ENCODE assay signal across 17 cellular contexts in genomic region chr10:14595526-14596182, GRCh38.
DNase-seq lines count a peak whose midpoint lies in the region; ATAC-seq, FAIRE-seq and TF ChIP-seq lines count a peak whose summit lies in the region.
"Had no signal": no experiment of that assay in that cellular context is flagged by ENCODE, and none has a peak within 500 bp of the region (broad histone marks: within the 10 kb centered on the region; RNA-seq: fewer than 3 reads in every experiment).

No MANE protein-coding gene starts in this region.

- no peak overlapping the region for H3K4me2 ChIP-seq in A549

- H3K27me3 Mint-ChIP-seq in CD4-positive, alpha-beta T cell: no peaks in the 10 kb centered on the region
- no peaks in the 10 kb centered on the region for H3K27me3 Mint-ChIP-seq in activated CD4-positive, alpha-beta memory T cell treated with anti-CD3 and anti-CD28 coated beads, Interleukin-2, amount 10 ng/mL, durations not matched to agents 7 days and 5 days
- H3K27me3 Mint-ChIP-seq in naive B cell: no peaks in the 10 kb centered on the region

- DNase-seq in A549 (ENCODE audit: low read depth in 1 of 2, low spot score in 1 of 2) (no peak), naive B cell (no peak)
- no peak for DNase-seq in CD4-positive, alpha-beta T cell
- DNase-seq in activated CD4-positive, alpha-beta memory T cell treated with anti-CD3 and anti-CD28 coated beads, Interleukin-2, amount 10 ng/mL, durations not matched to agents 7 days and 5 days: no peak
- DNase-seq: activated T-cell treated with anti-CD3 and anti-CD28 coated beads, Interleukin-2, amount 50 U/mL, for 48 hours; anterior cingulate cortex; effector CD8-positive, alpha-beta T cell; left ventricle myocardium inferior; NCI-H1105 treated with DMSO at 0.1 percent for 48 hours; NCI-H524 treated with DMSO at 0.1 percent for 48 hours; posterior cingulate gyrus; SHP77; stimulated activated CD4-positive, alpha-beta T cell treated with anti-CD3 and anti-CD28 coated beads, Interleukin-4, amount 100 ng/mL, for 1 hour had no signal

- no peak for TF ChIP-seq CTCF in A549 (IDR thresholded peaks at IDR 0.05)
- no peak for TF ChIP-seq CTCF in CD4-positive, alpha-beta T cell (IDR thresholded peaks at IDR 0.05)

- POLR2A ChIA-PET in A549 (lab: Yijun Ruan, JAX): no interaction called here
- POLR2A ChIA-PET in CD4-positive, alpha-beta T cell (lab: Charles Lee): interaction anchor here (1.2 kb wide), 1 partner anchor 12 kb away, joined by 3 read pairs; no protein-coding TSS in a partner anchor
- POLR2A ChIA-PET in activated CD4-positive, alpha-beta memory T cell treated with anti-CD3 and anti-CD28 coated beads, Interleukin-2, amount 10 ng/mL, durations not matched to agents 7 days and 5 days (lab: Charles Lee): interaction anchor here (1.4 kb wide), 1 partner anchor 26 kb away, joined by 3 read pairs; no protein-coding TSS in a partner anchor

- no peaks in the 10 kb centered on the region for H3K9me3 ChIP-seq in A549
- H3K9me3 ChIP-seq in CD4-positive, alpha-beta T cell (ENCODE audit: control insufficient read depth, low read length): no peaks in the 10 kb centered on the region
- H3K9me3 ChIP-seq: left ventricle myocardium inferior had no signal

- no peaks in the 10 kb centered on the region for H3K27me3 ChIP-seq in CD4-positive, alpha-beta T cell (ENCODE audit: control insufficient read depth, insufficient read depth, low read length)

- intact Hi-C loops in CD4-positive, alpha-beta T cell (cut with DNase I, micrococcal nuclease): no loop called here

- FAIRE-seq in A549 (lab: Jason Lieb, UNC): no peak

- peak overlapping the region; percentile 74 for H3K27ac Mint-ChIP-seq in CD4-positive, alpha-beta T cell
- peak overlapping the region; percentile 27 for H3K27ac Mint-ChIP-seq in activated CD4-positive, alpha-beta memory T cell treated with anti-CD3 and anti-CD28 coated beads, Interleukin-2, amount 10 ng/mL, durations not matched to agents 7 days and 5 days
- peak overlapping the region; percentile 64 to 91 (median 72) for H3K27ac Mint-ChIP-seq in naive B cell

- WGBS in A549 (ENCODE audit: missing lambda C conversion rate): 95% methylated on average over 11 of the region's 11 CpGs

- peaks cover 91% of the 10 kb centered on the region for H3K4me1 Mint-ChIP-seq in CD4-positive, alpha-beta T cell (ENCODE audit: low read depth)
- peaks cover 80% of the 10 kb centered on the region for H3K4me1 Mint-ChIP-seq in activated CD4-positive, alpha-beta memory T cell treated with anti-CD3 and anti-CD28 coated beads, Interleukin-2, amount 10 ng/mL, durations not matched to agents 7 days and 5 days
- H3K4me1 Mint-ChIP-seq in naive B cell: peaks cover 53 to 87% (median 72%) of the 10 kb centered on the region in 3 donors

- no peak for TF ChIP-seq RAD21 in A549 (conservative IDR thresholded peaks at IDR 0.05 in 1 of 2, IDR thresholded peaks at IDR 0.05 in 1 of 2)

- peaks cover 91% of the 10 kb centered on the region for H3K36me3 Mint-ChIP-seq in CD4-positive, alpha-beta T cell (ENCODE audit: low read depth)
- H3K36me3 Mint-ChIP-seq in activated CD4-positive, alpha-beta memory T cell treated with anti-CD3 and anti-CD28 coated beads, Interleukin-2, amount 10 ng/mL, durations not matched to agents 7 days and 5 days (ENCODE audit: low read depth): peaks cover 80% of the 10 kb centered on the region
- peaks cover 37 to 41% of the 10 kb centered on the region in 2 donors for H3K36me3 Mint-ChIP-seq in naive B cell

- H3K4me3 ChIP-seq in A549: no peak overlapping the region
- H3K4me3 ChIP-seq: left ventricle myocardium inferior had no signal

- H3K27ac ChIP-seq in A549: 0 out of 6 replicates have a peak overlapping the region, but pooled peaks of 1 of the 2 experiments have one; percentile 11
- H3K27ac ChIP-seq in CD4-positive, alpha-beta T cell (ENCODE audit: low read depth, low read length): no peak overlapping the region
- H3K27ac ChIP-seq: left ventricle myocardium inferior had no signal

- no peak for TF ChIP-seq EP300 in A549 (IDR thresholded peaks at IDR 0.05)

- H3K9me3 Mint-ChIP-seq in CD4-positive, alpha-beta T cell: no peaks in the 10 kb centered on the region
- no peaks in the 10 kb centered on the region for H3K9me3 Mint-ChIP-seq in activated CD4-positive, alpha-beta memory T cell treated with anti-CD3 and anti-CD28 coated beads, Interleukin-2, amount 10 ng/mL, durations not matched to agents 7 days and 5 days
- H3K9me3 Mint-ChIP-seq in naive B cell: peaks cover 0 to 2% (median 0%) of the 10 kb centered on the region in 7 donors

- no peak for TF ChIP-seq POLR2A in A549 (IDR thresholded peaks at IDR 0.05; ENCODE audit: low read length)

- peaks cover 66% of the 10 kb centered on the region for H3K4me1 ChIP-seq in A549

- peak overlapping the region; percentile 23 for H3K4me3 Mint-ChIP-seq in CD4-positive, alpha-beta T cell
- no peak overlapping the region for H3K4me3 Mint-ChIP-seq in activated CD4-positive, alpha-beta memory T cell treated with anti-CD3 and anti-CD28 coated beads, Interleukin-2, amount 10 ng/mL, durations not matched to agents 7 days and 5 days
- peak overlapping the region in 2 of 8 donors; percentile 13 to 50 for H3K4me3 Mint-ChIP-seq in naive B cell

- CTCF ChIA-PET in A549 (lab: Yijun Ruan, JAX): no interaction called here
- CTCF ChIA-PET in CD4-positive, alpha-beta T cell (lab: Charles Lee): interaction anchor here (0.6 to 1.3 kb wide), 2 partner anchors 14 to 167 kb away, joined by 3 read pairs; no protein-coding TSS in a partner anchor
- CTCF ChIA-PET in activated CD4-positive, alpha-beta memory T cell treated with anti-CD3 and anti-CD28 coated beads, Interleukin-2, amount 10 ng/mL, durations not matched to agents 7 days and 5 days (lab: Charles Lee): no interaction called here

- ATAC-seq in A549 (peak in 1 of 2 experiments; percentile 19; a peak in 2 of 6 replicates), naive B cell (ENCODE audit: low read depth in 2 of 2) (no peak), GM18858 (IDR thresholded peaks at IDR 0.05; ENCODE audit: unreplicated experiment) (no peak), GM18867 (IDR thresholded peaks at IDR 0.05; ENCODE audit: unreplicated experiment) (no peak), HG03354 (IDR thresholded peaks at IDR 0.05; ENCODE audit: poor library complexity, severe bottlenecking, unreplicated experiment) (no peak), GM18868 (IDR thresholded peaks at IDR 0.05; ENCODE audit: unreplicated experiment) (no peak)
- no peak for ATAC-seq in CD4-positive, alpha-beta T cell (ENCODE audit: poor library complexity)

TF ChIP-seq in A549, 52 proteins besides CTCF, POLR2A, EP300 and RAD21:
- peak; percentile 90; the same call in 1 of the 2 replicates for TF ChIP-seq POLR2AphosphoS2 (conservative IDR thresholded peaks at IDR 0.05; ENCODE audit: low read length)
- 0 out of 2 replicates have a peak, but pooled peaks have one; percentile 24 for TF ChIP-seq HOXA7 (CRISPR knock-in tag; IDR thresholded peaks at IDR 0.05)
- no peak for TF ChIP-seq PBX3 (IDR thresholded peaks at IDR 0.05)
- TF ChIP-seq FOSB (CRISPR knock-in tag; IDR thresholded peaks at IDR 0.05): peak; percentile 62; the same call in 1 of the 2 replicates
- no peak for TF ChIP-seq SREBF2 (IDR thresholded peaks at IDR 0.05)
- TF ChIP-seq, protein P1, sequence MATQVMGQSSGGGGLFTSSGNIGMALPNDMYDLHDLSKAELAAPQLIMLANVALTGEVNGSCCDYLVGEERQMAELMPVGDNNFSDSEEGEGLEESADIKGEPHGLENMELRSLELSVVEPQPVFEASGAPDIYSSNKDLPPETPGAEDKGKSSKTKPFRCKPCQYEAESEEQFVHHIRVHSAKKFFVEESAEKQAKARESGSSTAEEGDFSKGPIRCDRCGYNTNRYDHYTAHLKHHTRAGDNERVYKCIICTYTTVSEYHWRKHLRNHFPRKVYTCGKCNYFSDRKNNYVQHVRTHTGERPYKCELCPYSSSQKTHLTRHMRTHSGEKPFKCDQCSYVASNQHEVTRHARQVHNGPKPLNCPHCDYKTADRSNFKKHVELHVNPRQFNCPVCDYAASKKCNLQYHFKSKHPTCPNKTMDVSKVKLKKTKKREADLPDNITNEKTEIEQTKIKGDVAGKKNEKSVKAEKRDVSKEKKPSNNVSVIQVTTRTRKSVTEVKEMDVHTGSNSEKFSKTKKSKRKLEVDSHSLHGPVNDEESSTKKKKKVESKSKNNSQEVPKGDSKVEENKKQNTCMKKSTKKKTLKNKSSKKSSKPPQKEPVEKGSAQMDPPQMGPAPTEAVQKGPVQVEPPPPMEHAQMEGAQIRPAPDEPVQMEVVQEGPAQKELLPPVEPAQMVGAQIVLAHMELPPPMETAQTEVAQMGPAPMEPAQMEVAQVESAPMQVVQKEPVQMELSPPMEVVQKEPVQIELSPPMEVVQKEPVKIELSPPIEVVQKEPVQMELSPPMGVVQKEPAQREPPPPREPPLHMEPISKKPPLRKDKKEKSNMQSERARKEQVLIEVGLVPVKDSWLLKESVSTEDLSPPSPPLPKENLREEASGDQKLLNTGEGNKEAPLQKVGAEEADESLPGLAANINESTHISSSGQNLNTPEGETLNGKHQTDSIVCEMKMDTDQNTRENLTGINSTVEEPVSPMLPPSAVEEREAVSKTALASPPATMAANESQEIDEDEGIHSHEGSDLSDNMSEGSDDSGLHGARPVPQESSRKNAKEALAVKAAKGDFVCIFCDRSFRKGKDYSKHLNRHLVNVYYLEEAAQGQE (IDR thresholded peaks at IDR 0.05): no peak
- TF ChIP-seq, protein P2, sequence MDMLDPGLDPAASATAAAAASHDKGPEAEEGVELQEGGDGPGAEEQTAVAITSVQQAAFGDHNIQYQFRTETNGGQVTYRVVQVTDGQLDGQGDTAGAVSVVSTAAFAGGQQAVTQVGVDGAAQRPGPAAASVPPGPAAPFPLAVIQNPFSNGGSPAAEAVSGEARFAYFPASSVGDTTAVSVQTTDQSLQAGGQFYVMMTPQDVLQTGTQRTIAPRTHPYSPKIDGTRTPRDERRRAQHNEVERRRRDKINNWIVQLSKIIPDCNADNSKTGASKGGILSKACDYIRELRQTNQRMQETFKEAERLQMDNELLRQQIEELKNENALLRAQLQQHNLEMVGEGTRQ (IDR thresholded peaks at IDR 0.05): no peak
- TF ChIP-seq TP53 (CRISPR knock-in tag; IDR thresholded peaks at IDR 0.05): 0 out of 2 replicates have a peak, but pooled peaks have one; percentile 26
- no peak for TF ChIP-seq CHD2 (IDR thresholded peaks at IDR 0.05; ENCODE audit: low read length, partially characterized antibody)
- TF ChIP-seq NPAS2 (CRISPR knock-in tag; IDR thresholded peaks at IDR 0.05; ENCODE audit: borderline replicate concordance): no peak
- TF ChIP-seq HDAC2 (IDR thresholded peaks at IDR 0.05): no peak
- no peak for TF ChIP-seq NR3C1 (IDR thresholded peaks at IDR 0.05)
